8 cellular contexts compared by ENCODE assay signal in genomic region chrX:14380044-14380443, GRCh38.
"Had no signal": no experiment of that assay in that cellular context is flagged by ENCODE, and none has a peak within 500 bp of the region (broad histone marks: within the 10 kb centered on the region; RNA-seq: fewer than 3 reads in every experiment).

No MANE protein-coding gene starts in this region.

- H3K4me2 ChIP-seq: KMS-11 had no signal

- H3K27me3 Mint-ChIP-seq: IgD-negative memory B cell had no signal

- H3K4me3 ChIP-seq: HAP-1 had no signal

- H3K9ac ChIP-seq: KMS-11 had no signal

- H3K9me3 ChIP-seq: HAP-1 had no signal

- H3K27ac ChIP-seq: KMS-11 had no signal

- ATAC-seq: HCT116 had no signal

- DNase-seq: GOT3, H7, KBM-7 had no signal

- FAIRE-seq: HTR-8/SVneo had no signal

- H3K27ac Mint-ChIP-seq: IgD-negative memory B cell had no signal

- H3K36me3 Mint-ChIP-seq: IgD-negative memory B cell had no signal

- H3K36me3 ChIP-seq: HAP-1 had no signal

- H3K4me1 Mint-ChIP-seq: IgD-negative memory B cell had no signal

- H3K4me3 Mint-ChIP-seq: IgD-negative memory B cell had no signal

- H3K4me1 ChIP-seq: HAP-1 had no signal
